ENCODE assay signal across 1 cellular context in the genomic region with DNA sequence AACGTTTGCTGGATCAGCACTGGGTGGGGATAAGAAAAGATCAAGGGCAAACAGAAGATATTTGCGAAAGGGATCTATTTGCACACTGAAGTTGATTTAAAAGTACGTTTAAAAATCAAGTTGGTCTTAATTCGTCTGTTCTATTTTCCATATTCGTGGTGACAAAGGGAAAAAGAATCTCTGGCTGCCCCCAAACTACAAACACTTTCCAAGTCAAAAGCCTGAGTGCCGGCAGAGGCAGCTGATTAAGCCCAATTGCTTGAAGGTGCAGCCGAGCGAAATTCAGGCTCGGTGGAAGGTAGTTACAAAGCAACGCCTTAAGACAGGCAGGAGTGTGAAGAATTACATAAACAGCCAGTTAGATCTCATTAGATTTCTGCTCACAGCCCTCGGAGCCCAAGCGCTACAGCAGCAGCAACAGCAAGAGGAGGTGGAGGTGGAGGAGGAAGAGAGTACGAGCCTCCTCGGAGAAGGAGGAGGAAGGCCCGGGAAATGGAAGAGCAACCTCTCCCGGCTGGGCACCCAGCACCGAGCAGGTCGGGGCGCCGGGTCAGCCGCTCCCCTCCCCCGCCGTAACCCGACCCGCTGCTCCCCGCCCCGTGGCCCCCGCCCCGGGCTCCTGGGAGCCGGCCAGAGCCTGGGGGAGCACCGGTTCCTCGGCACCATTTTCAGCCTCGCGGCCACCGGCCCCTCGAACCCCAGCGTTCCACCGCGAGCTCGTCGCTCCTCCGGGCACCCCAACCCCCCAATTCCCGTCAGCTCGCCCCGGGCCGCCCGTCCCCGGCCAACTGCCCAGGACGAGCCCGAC.
A peak's percentile ranks its signal among the peaks of the same experiment; 100 is the strongest.
TF ChIP-seq lines count a peak whose summit lies in the region.

No MANE protein-coding gene starts in this region.

TF ChIP-seq in IMR-90, 13 proteins besides CTCF, POLR2A, EP300 and RAD21:
- TF ChIP-seq, protein P1, sequence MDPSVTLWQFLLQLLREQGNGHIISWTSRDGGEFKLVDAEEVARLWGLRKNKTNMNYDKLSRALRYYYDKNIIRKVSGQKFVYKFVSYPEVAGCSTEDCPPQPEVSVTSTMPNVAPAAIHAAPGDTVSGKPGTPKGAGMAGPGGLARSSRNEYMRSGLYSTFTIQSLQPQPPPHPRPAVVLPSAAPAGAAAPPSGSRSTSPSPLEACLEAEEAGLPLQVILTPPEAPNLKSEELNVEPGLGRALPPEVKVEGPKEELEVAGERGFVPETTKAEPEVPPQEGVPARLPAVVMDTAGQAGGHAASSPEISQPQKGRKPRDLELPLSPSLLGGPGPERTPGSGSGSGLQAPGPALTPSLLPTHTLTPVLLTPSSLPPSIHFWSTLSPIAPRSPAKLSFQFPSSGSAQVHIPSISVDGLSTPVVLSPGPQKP (IDR thresholded peaks at IDR 0.05; ENCODE audit: borderline replicate concordance, low read depth, low read length): no peak
- TF ChIP-seq MAZ (IDR thresholded peaks at IDR 0.05; ENCODE audit: borderline replicate concordance, low read depth, low read length): peak; percentile 71; the same call in 1 of the 2 replicates
